Comparison of ENCODE assay signal across 1 cellular context in the genomic region with DNA sequence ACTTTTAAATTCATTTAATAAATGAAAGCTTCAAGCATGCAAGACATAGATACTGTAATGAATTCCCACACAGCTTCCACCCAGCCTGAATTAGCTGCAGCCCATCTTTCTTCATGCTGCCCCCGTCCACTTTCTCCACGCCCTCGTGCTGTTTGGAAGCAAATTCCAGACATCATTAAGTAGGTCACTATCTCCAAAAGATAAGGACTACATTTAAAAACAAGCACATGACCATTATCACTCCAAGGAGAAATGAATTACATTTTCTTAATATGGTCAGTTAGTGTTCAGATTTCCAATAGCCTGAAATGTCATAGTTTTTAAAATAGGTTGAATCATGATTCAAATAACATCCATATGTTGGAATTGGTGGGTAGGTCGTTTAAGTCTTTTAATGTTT.
TF ChIP-seq lines count a peak whose summit lies in the region.

No MANE protein-coding gene starts in this region.

TF ChIP-seq in endothelial cell of umbilical vein, 7 proteins besides CTCF, POLR2A, EP300 and RAD21:
- TF ChIP-seq GATA2 (IDR thresholded peaks at IDR 0.05; ENCODE audit: insufficient read depth, insufficient read length, low read depth, low read length) (no peak), MYC (IDR thresholded peaks at IDR 0.05; ENCODE audit: low read depth, low read length) (no peak), POLR2AphosphoS5 (IDR thresholded peaks at IDR 0.05; ENCODE audit: insufficient read depth, low read depth, low read length) (no peak), FOS (IDR thresholded peaks at IDR 0.05; ENCODE audit: borderline replicate concordance, insufficient read depth, low read length) (no peak), JUN (IDR thresholded peaks at IDR 0.05; ENCODE audit: borderline replicate concordance, insufficient read depth, insufficient read length, low read depth) (no peak), EZH2 (IDR thresholded peaks at IDR 0.05; ENCODE audit: borderline replicate concordance, low read depth, low read length, severe bottlenecking) (no peak)
- TF ChIP-seq, protein P1, sequence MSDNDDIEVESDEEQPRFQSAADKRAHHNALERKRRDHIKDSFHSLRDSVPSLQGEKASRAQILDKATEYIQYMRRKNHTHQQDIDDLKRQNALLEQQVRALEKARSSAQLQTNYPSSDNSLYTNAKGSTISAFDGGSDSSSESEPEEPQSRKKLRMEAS (IDR thresholded peaks at IDR 0.05; ENCODE audit: insufficient read depth, insufficient read length), result no peak
